Comparison of ENCODE assay signal across 21 cellular contexts in the genomic region with DNA sequence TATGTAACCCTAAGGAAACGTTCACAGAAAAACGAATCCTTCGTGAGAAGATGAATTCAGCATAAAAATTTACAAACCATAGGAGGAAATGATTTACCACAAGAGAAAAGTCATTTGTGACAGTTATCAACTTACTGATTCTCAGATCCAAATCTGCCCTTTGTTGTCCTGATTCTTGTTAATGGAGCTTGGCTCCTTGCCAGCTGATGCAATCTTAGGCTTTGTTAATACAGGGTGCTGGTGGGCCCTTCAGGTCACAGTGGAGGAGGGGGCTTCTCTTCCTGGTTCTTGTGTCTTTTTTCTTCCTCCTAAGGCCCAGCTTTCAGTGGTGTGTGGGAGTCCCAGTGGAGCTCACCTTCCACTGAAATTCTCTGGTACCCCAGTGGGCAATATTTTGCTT.
"Had no signal": no experiment of that assay in that cellular context is flagged by ENCODE, and none has a peak within 500 bp of the region (broad histone marks: within the 10 kb centered on the region; RNA-seq: fewer than 3 reads in every experiment).

No MANE protein-coding gene starts in this region.

- H3K4me1 ChIP-seq: body of pancreas, heart left ventricle, sigmoid colon, uterus had no signal

- H3K27ac Mint-ChIP-seq: activated CD4-positive, alpha-beta memory T cell treated with anti-CD3 and anti-CD28 coated beads, Interleukin-2, amount 10 ng/mL, durations not matched to agents 7 days and 5 days; activated naive CD8-positive, alpha-beta T cell treated with anti-CD3 and anti-CD28 coated beads, Interleukin-2, amount 50 U/mL, for 24 hours; natural killer cell treated with Interleukin-12 subunit alpha and Interleukin-12 subunit beta and Interleukin-15 and Interleukin-18, amount 100 ng/mL, for 72 hours; progenitor cell of endocrine pancreas; stimulated activated naive B cell treated with anti-CD40 and anti-IgM and Interleukin-4, amounts not matched to agents 10 μg/mL and 1 μg/mL and 100 μg/mL, for 72 hours had no signal

- H3K4me3 Mint-ChIP-seq: activated CD4-positive, alpha-beta memory T cell treated with anti-CD3 and anti-CD28 coated beads, Interleukin-2, amount 10 ng/mL, durations not matched to agents 7 days and 5 days; activated naive CD8-positive, alpha-beta T cell treated with anti-CD3 and anti-CD28 coated beads, Interleukin-2, amount 50 U/mL, for 24 hours; natural killer cell treated with Interleukin-12 subunit alpha and Interleukin-12 subunit beta and Interleukin-15 and Interleukin-18, amount 100 ng/mL, for 72 hours; stimulated activated naive B cell treated with anti-CD40 and anti-IgM and Interleukin-4, amounts not matched to agents 10 μg/mL and 1 μg/mL and 100 μg/mL, for 72 hours had no signal

- H3K4me1 Mint-ChIP-seq: activated CD4-positive, alpha-beta memory T cell treated with anti-CD3 and anti-CD28 coated beads, Interleukin-2, amount 10 ng/mL, durations not matched to agents 7 days and 5 days; activated naive CD8-positive, alpha-beta T cell treated with anti-CD3 and anti-CD28 coated beads, Interleukin-2, amount 50 U/mL, for 24 hours; stimulated activated naive B cell treated with anti-CD40 and anti-IgM and Interleukin-4, amounts not matched to agents 10 μg/mL and 1 μg/mL and 100 μg/mL, for 72 hours had no signal

- H3K9me3 Mint-ChIP-seq: activated CD4-positive, alpha-beta memory T cell treated with anti-CD3 and anti-CD28 coated beads, Interleukin-2, amount 10 ng/mL, durations not matched to agents 7 days and 5 days; activated naive CD8-positive, alpha-beta T cell treated with anti-CD3 and anti-CD28 coated beads, Interleukin-2, amount 50 U/mL, for 24 hours had no signal

- H3K4me3 ChIP-seq: body of pancreas, cardiac muscle cell, heart left ventricle, sigmoid colon, smooth muscle cell, uterus had no signal

- H3K9me3 ChIP-seq: uterus had no signal

- DNase-seq: activated CD4-positive, alpha-beta memory T cell treated with anti-CD3 and anti-CD28 coated beads, Interleukin-2, amount 10 ng/mL, durations not matched to agents 7 days and 5 days; activated CD4-positive, alpha-beta T cell treated with anti-CD3 and anti-CD28 coated beads for 48 hours; activated effector memory CD4-positive, alpha-beta T cell treated with anti-CD3 and anti-CD28 coated beads, Interleukin-2, amount 50 U/mL, for 16 hours; activated naive CD4-positive, alpha-beta T cell treated with anti-CD3 and anti-CD28 coated beads, Interleukin-2, amount 50 U/mL, for 16 hours; activated naive CD8-positive, alpha-beta T cell treated with anti-CD3 and anti-CD28 coated beads, Interleukin-2, amount 50 U/mL, for 24 hours; anterior cingulate cortex; cortex of kidney; heart left ventricle; left ventricle myocardium superior; retina; sigmoid colon; stimulated activated CD4-positive, alpha-beta T cell treated with anti-CD3 and anti-CD28 coated beads, Interleukin-2, amount 100 ng/mL, for 48 hours; stimulated activated CD8-positive, alpha-beta memory T cell treated with anti-CD3 and anti-CD28 coated beads, Interleukin-4, amount 100 ng/mL, for 48 hours; stimulated activated naive B cell treated with anti-CD40 and anti-IgM and Interleukin-4, amounts not matched to agents 10 μg/mL and 1 μg/mL and 100 μg/mL, for 72 hours; trophoblast cell; uterus had no signal

- H3K27me3 ChIP-seq: body of pancreas, cardiac muscle cell, heart left ventricle, sigmoid colon, uterus had no signal

- H3K36me3 ChIP-seq: cardiac muscle cell, heart left ventricle, sigmoid colon, uterus had no signal

- ATAC-seq: activated naive CD8-positive, alpha-beta T cell treated with anti-CD3 and anti-CD28 coated beads, Interleukin-2, amount 50 U/mL, for 24 hours; body of pancreas; heart left ventricle; left ventricle myocardium superior; natural killer cell treated with Interleukin-12 subunit alpha and Interleukin-12 subunit beta and Interleukin-15 and Interleukin-18, amount 100 ng/mL, for 72 hours; stimulated activated naive B cell treated with anti-CD40 and anti-IgM and Interleukin-4, amounts not matched to agents 10 μg/mL and 1 μg/mL and 100 μg/mL, for 72 hours had no signal

- H3K36me3 Mint-ChIP-seq: natural killer cell treated with Interleukin-12 subunit alpha and Interleukin-12 subunit beta and Interleukin-15 and Interleukin-18, amount 100 ng/mL, for 72 hours; stimulated activated naive B cell treated with anti-CD40 and anti-IgM and Interleukin-4, amounts not matched to agents 10 μg/mL and 1 μg/mL and 100 μg/mL, for 72 hours had no signal

- H3K27ac ChIP-seq: body of pancreas, cardiac muscle cell, heart left ventricle, sigmoid colon, uterus had no signal
